In the genomic region with DNA sequence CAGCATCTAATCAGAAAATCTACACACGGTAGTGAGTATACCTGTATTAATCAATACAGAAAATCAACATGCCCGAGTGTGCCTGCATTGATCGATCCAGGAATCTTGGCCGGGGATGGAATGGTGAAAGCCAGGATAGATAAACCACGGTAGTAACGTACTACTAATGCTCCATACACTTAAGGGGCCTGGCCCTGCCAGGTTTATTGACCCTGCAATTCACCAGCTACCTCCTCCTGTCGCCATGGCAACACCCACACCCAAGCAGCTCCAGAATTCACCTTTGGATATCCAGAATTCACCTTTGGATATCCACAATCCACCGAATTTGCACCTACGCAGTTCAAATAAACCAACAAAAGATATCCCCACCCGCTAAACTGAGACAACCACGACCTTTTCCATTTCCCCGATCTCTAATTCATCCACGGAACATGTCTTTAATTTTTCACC, we compare ENCODE assay signal across 8 cellular contexts. TPM values are rescaled to one million over a fixed set of nuclear protein-coding genes. Genes with fewer than 3 reads are reported as not detected.
DNase-seq lines count a peak whose midpoint lies in the region; ATAC-seq and TF ChIP-seq lines count a peak whose summit lies in the region.

No MANE protein-coding gene starts in this region.

- H3K4me1 Mint-ChIP-seq in activated naive CD4-positive, alpha-beta T cell treated with anti-CD3 and anti-CD28 coated beads for 36 hours (ENCODE audit: low read depth): peaks cover 19% of the 10 kb centered on the region
- H3K4me1 Mint-ChIP-seq in T-helper 17 cell: peaks cover 11% of the 10 kb centered on the region

- H3K36me3 ChIP-seq in DND-41 (ENCODE audit: insufficient read depth, low read length) (no peaks in the 10 kb centered on the region), iPS DF 6.9 (ENCODE audit: control insufficient read depth, insufficient read depth, low read length) (no peaks in the 10 kb centered on the region)

- in situ Hi-C loops in GM13976 (cut with MboI; ENCODE audit: low sequenced_read_pairs, unreplicated experiment): no loop called here

- no peaks in the 10 kb centered on the region for H3K27me3 Mint-ChIP-seq in activated naive CD4-positive, alpha-beta T cell treated with anti-CD3 and anti-CD28 coated beads for 36 hours (ENCODE audit: low read depth)
- H3K27me3 Mint-ChIP-seq in T-helper 17 cell: no peaks in the 10 kb centered on the region

- TF ChIP-seq CTCF in DND-41 (IDR thresholded peaks at IDR 0.05; ENCODE audit: borderline replicate concordance, extremely low read depth, low read length, poor library complexity, severe bottlenecking) (no peak), GM13976 (IDR thresholded peaks at IDR 0.05; ENCODE audit: borderline replicate concordance, control extremely low read depth, extremely low read depth, insufficient read depth, missing control alignments) (no peak)

- peak overlapping the region; percentile 66 for H3K4me2 ChIP-seq in DND-41 (ENCODE audit: insufficient read depth, low read length)

- peak overlapping the region; percentile 93 for H2AFZ ChIP-seq in DND-41 (ENCODE audit: low read depth, low read length)

- CTCF ChIA-PET in activated naive CD4-positive, alpha-beta T cell treated with anti-CD3 and anti-CD28 coated beads for 36 hours (lab: Charles Lee): interaction anchor here (0.9 to 2.6 kb wide), 7 partner anchors 9 to 92 kb away, joined by 3 to 8 read pairs (median 4); no protein-coding TSS in a partner anchor

- H3K9me3 Mint-ChIP-seq in activated naive CD4-positive, alpha-beta T cell treated with anti-CD3 and anti-CD28 coated beads for 36 hours: no peaks in the 10 kb centered on the region

- peak overlapping the region; percentile 85 for H3K9ac ChIP-seq in DND-41 (ENCODE audit: low read depth, low read length)

- no CpG with 5 or more reads among the region's 13 CpGs for WGBS in iPS DF 6.9 (ENCODE audit: insufficient coverage, insufficient read length)

- H3K4me3 ChIP-seq in DND-41 (ENCODE audit: low read depth in 1 of 2, low read length in 2 of 2): peak overlapping the region; percentile 52 to 71; a peak in 3 of 4 replicates
- H3K4me3 ChIP-seq in iPS DF 6.9 (ENCODE audit: low read length): peak overlapping the region; percentile 60; the same call in 1 of the 2 replicates

- H4K20me1 ChIP-seq in DND-41 (ENCODE audit: insufficient read depth, low read length): no peaks in the 10 kb centered on the region

- no peak for DNase-seq in DND-41
- DNase-seq in NCI-H128 (lab: John Stamatoyannopoulos, UW; ENCODE audit: unreplicated experiment): peak; percentile 60
- peak; percentile 47 for DNase-seq in activated naive CD4-positive, alpha-beta T cell treated with anti-CD3 and anti-CD28 coated beads for 36 hours
- no peak for DNase-seq in iPS DF 6.9 (ENCODE audit: low read depth, low spot score)
- DNase-seq in stimulated activated CD8-positive, alpha-beta memory T cell treated with anti-CD3 and anti-CD28 coated beads, Interleukin-4, amount 100 ng/mL, for 48 hours: peak; percentile 37
- DNase-seq in GM13976 (ENCODE audit: low spot score): no peak
- no peak for DNase-seq in T-helper 17 cell
- DNase-seq in AML-193 (lab: John Stamatoyannopoulos, UW): no peak

- H3K9me3 ChIP-seq in DND-41 (ENCODE audit: insufficient read depth, low read length, severe bottlenecking) (no peaks in the 10 kb centered on the region), iPS DF 6.9 (ENCODE audit: control insufficient read depth, insufficient read depth, low read length) (no peaks in the 10 kb centered on the region), T-helper 17 cell (ENCODE audit: control insufficient read depth, low read length, poor library complexity, severe bottlenecking) (no peaks in the 10 kb centered on the region)

- no peak overlapping the region for H3K4me3 Mint-ChIP-seq in activated naive CD4-positive, alpha-beta T cell treated with anti-CD3 and anti-CD28 coated beads for 36 hours
- H3K4me3 Mint-ChIP-seq in T-helper 17 cell: no peak overlapping the region

- intact Hi-C loops in activated naive CD4-positive, alpha-beta T cell treated with anti-CD3 and anti-CD28 coated beads for 36 hours (cut with micrococcal nuclease): loop anchor here (5.0 to 10.0 kb wide), 4 partner anchors 445 to 865 kb away; a partner anchor contains a TSS

- ATAC-seq in DND-41 (ENCODE audit: insufficient read depth, low read depth): no peak
- no peak for ATAC-seq in T-helper 17 cell

- H3K4me1 ChIP-seq in DND-41 (ENCODE audit: insufficient read depth, low read length): peaks cover 32% of the 10 kb centered on the region
- no peaks in the 10 kb centered on the region; the same call in 1 of the 2 replicates for H3K4me1 ChIP-seq in iPS DF 6.9 (ENCODE audit: control insufficient read depth, insufficient read depth, low read length)

- no peak overlapping the region for H3K27ac Mint-ChIP-seq in activated naive CD4-positive, alpha-beta T cell treated with anti-CD3 and anti-CD28 coated beads for 36 hours
- no peak overlapping the region for H3K27ac Mint-ChIP-seq in T-helper 17 cell

- H3K27ac ChIP-seq in DND-41 (ENCODE audit: low read length): peak overlapping the region; percentile 92
- H3K27ac ChIP-seq in iPS DF 6.9 (ENCODE audit: low read length): no peak overlapping the region

- H3K27me3 ChIP-seq in DND-41 (ENCODE audit: insufficient read depth, low read length, poor library complexity): no peaks in the 10 kb centered on the region
- H3K27me3 ChIP-seq in iPS DF 6.9 (ENCODE audit: control insufficient read depth, insufficient read depth, low read length): no peaks in the 10 kb centered on the region

- H3K36me3 Mint-ChIP-seq in activated naive CD4-positive, alpha-beta T cell treated with anti-CD3 and anti-CD28 coated beads for 36 hours (ENCODE audit: low read depth): no peaks in the 10 kb centered on the region
- H3K36me3 Mint-ChIP-seq in T-helper 17 cell (ENCODE audit: low read depth): no peaks in the 10 kb centered on the region

- H3K79me2 ChIP-seq in DND-41 (ENCODE audit: insufficient read depth, low read length): no peaks in the 10 kb centered on the region

RNA-seq across cellular contexts. Expression of a gene that starts 14.8 kb away (rescaled TPM):
- total RNA-seq in activated naive CD4-positive, alpha-beta T cell treated with anti-CD3 and anti-CD28 coated beads for 36 hours: 100 to 1,000 TPM; 404 to 409 TPM
- total RNA-seq in T-helper 17 cell: 100 to 1,000 TPM; 872 to 886 TPM

RNA-seq across cellular contexts. Expression of a gene that starts 50.3 kb away (rescaled TPM):
- total RNA-seq in activated naive CD4-positive, alpha-beta T cell treated with anti-CD3 and anti-CD28 coated beads for 36 hours: 10 to 100 TPM; 22.0 to 23.1 TPM
- 10 to 100 TPM; 18.6 to 21.5 TPM for total RNA-seq in T-helper 17 cell

Comparison
In these comparisons a context has a peak if more than half of its experiments do, and no peak if none do; other contexts are left out.
1. DNase-seq: peak in NCI-H128 (single experiment), activated naive CD4-positive, alpha-beta T cell treated with anti-CD3 and anti-CD28 coated beads for 36 hours (single experiment) and stimulated activated CD8-positive, alpha-beta memory T cell treated with anti-CD3 and anti-CD28 coated beads, Interleukin-4, amount 100 ng/mL, for 48 hours (single experiment); none in DND-41 (single experiment), iPS DF 6.9 (single experiment), GM13976 (single experiment), T-helper 17 cell (0 of 3) and AML-193 (0 of 2).